1 cellular context compared by ENCODE assay signal in the genomic region with DNA sequence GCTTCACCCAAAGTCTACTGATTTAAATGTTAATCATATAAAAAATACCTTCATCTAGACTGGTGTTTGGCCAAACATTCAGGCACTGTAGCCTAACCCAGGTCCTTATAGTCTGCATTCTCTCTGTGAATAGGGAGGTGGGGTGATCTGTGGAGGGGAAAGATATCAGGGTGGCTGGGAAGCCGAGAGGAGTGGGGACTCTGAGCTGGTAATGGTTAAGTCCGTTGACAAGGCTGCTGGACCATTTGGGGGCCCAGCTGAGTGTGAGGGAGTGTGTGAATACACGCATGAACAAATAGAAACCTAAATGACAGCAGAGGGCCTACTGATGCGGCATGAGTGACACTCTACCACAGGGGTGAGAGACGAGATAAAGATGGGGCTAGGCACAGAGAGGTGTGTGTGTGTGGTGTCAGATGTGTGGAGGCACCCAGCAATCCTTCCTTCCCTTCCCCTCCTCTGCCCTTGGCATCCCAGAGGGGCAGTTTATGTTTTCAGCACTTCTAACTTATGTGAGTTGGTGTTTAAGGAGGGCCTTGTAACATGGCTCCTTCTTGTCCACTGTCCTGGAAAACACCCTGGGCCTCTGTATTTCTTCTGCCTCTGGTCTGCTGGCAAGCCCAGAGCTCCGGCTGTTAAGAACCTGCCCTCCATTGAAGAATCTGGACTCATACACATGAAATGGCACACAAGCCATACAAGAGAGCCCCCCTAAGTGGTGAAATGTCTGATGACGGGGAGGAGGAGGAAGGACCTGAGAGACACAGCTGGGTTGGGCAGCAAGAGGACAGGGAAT.
TF ChIP-seq lines count a peak whose summit lies in the region.

No MANE protein-coding gene starts in this region.

TF ChIP-seq in H1, 55 proteins besides CTCF, POLR2A, EP300 and RAD21:
- TF ChIP-seq SP2 (IDR thresholded peaks at IDR 0.05; ENCODE audit: low read length) = no peak
- TF ChIP-seq SAP30 (IDR thresholded peaks at IDR 0.05; ENCODE audit: insufficient read depth, insufficient replicate concordance, low read length) = no peak
- no peak for TF ChIP-seq JUND (IDR thresholded peaks at IDR 0.05; ENCODE audit: low read length)
- no peak for TF ChIP-seq BCL11A (IDR thresholded peaks at IDR 0.05; ENCODE audit: low read depth in 2 of 2, low read length in 2 of 2)
- no peak for TF ChIP-seq KDM5A (IDR thresholded peaks at IDR 0.05; ENCODE audit: low read length)
- TF ChIP-seq EGR1 (IDR thresholded peaks at IDR 0.05; ENCODE audit: borderline replicate concordance, low read depth, low read length) = no peak
- no peak for TF ChIP-seq GTF2F1 (IDR thresholded peaks at IDR 0.05; ENCODE audit: borderline replicate concordance, low read depth, low read length)
- no peak for TF ChIP-seq CHD2 (IDR thresholded peaks at IDR 0.05; ENCODE audit: low read length)
- TF ChIP-seq CBX8 (IDR thresholded peaks at IDR 0.05; ENCODE audit: borderline replicate concordance, low read depth, low read length) = no peak
- TF ChIP-seq SP1 (IDR thresholded peaks at IDR 0.05; ENCODE audit: low read depth, low read length) = no peak
- TF ChIP-seq RNF2 (IDR thresholded peaks at IDR 0.05; ENCODE audit: borderline replicate concordance, low read depth, low read length, missing control alignments, poor library complexity, severe bottlenecking) = no peak
